ENCODE assay signal across 1 cellular context in genomic region chr18:44507729-44508325, GRCh38.
TF ChIP-seq lines count a peak whose summit lies in the region.

No MANE protein-coding gene starts in this region.

TF ChIP-seq in HepG2, 621 proteins besides CTCF, POLR2A, EP300 and RAD21 (continued from another document):
- no peak for TF ChIP-seq ELK4 (CRISPR knock-in tag; IDR thresholded peaks at IDR 0.05; ENCODE audit: borderline replicate concordance)
TF ChIP-seq in HepG2: peak in this region for 0.
